8 cellular contexts compared by ENCODE assay signal in genomic region chr6:26311385-26312095, GRCh38. TPM values are rescaled to one million over a fixed set of nuclear protein-coding genes. Genes with fewer than 3 reads are reported as not detected.
DNase-seq lines count a peak whose midpoint lies in the region; ATAC-seq, FAIRE-seq and TF ChIP-seq lines count a peak whose summit lies in the region.

No MANE protein-coding gene starts in this region.

- DNase-seq in CD14-positive monocyte (ENCODE audit: low spot score) (no peak), HFFc6 (peak; percentile 80), NCI-H510A treated with DMSO at 0.1 percent for 48 hours (lab: John Stamatoyannopoulos, UW) (peak; percentile 86), middle frontal gyrus (ENCODE audit: extremely low spot score, low spot score) (peak; percentile 54)
- DNase-seq in activated CD4-positive, alpha-beta T cell treated with anti-CD3 and anti-CD28 coated beads, Interleukin-2, amount 10 ng/mL, durations not matched to agents 7 days and 5 days: peak; percentile 51

- peak; percentile 4 for FAIRE-seq in endometrium (lab: Jason Lieb, UNC)

- TF ChIP-seq CTCF in CD14-positive monocyte (IDR thresholded peaks at IDR 0.05) (no peak), HFFc6 (IDR thresholded peaks at IDR 0.05) (no peak)

- intact Hi-C loops in CD14-positive monocyte (cut with micrococcal nuclease): no loop called here

- peaks cover 0 to 4% (median 0%) of the 10 kb centered on the region in 7 donors for H3K9me3 Mint-ChIP-seq in CD14-positive monocyte
- H3K9me3 Mint-ChIP-seq in HFFc6: peaks cover 5% of the 10 kb centered on the region; the same call in 1 of the 2 replicates
- H3K9me3 Mint-ChIP-seq in activated CD4-positive, alpha-beta T cell treated with anti-CD3 and anti-CD28 coated beads, Interleukin-2, amount 10 ng/mL, durations not matched to agents 7 days and 5 days: no peaks in the 10 kb centered on the region

- CTCF ChIA-PET in activated CD4-positive, alpha-beta T cell treated with anti-CD3 and anti-CD28 coated beads, Interleukin-2, amount 10 ng/mL, durations not matched to agents 7 days and 5 days (lab: Charles Lee): interaction anchor here (1.2 to 5.9 kb wide), 3 partner anchors 10 to 20 kb away, joined by 3 to 20 read pairs (median 3); no protein-coding TSS in a partner anchor

- peaks cover 0 to 2% of the 10 kb centered on the region in 2 donors for H3K36me3 Mint-ChIP-seq in CD14-positive monocyte
- no peaks in the 10 kb centered on the region for H3K36me3 Mint-ChIP-seq in HFFc6 (ENCODE audit: low read depth)
- no peaks in the 10 kb centered on the region for H3K36me3 Mint-ChIP-seq in activated CD4-positive, alpha-beta T cell treated with anti-CD3 and anti-CD28 coated beads, Interleukin-2, amount 10 ng/mL, durations not matched to agents 7 days and 5 days (ENCODE audit: low read depth)

- H3K27ac Mint-ChIP-seq in CD14-positive monocyte: no peak overlapping the region
- peak overlapping the region; percentile 64 for H3K27ac Mint-ChIP-seq in HFFc6
- peak overlapping the region; percentile 94 for H3K27ac Mint-ChIP-seq in activated CD4-positive, alpha-beta T cell treated with anti-CD3 and anti-CD28 coated beads, Interleukin-2, amount 10 ng/mL, durations not matched to agents 7 days and 5 days

- POLR2A ChIA-PET in activated CD4-positive, alpha-beta T cell treated with anti-CD3 and anti-CD28 coated beads, Interleukin-2, amount 10 ng/mL, durations not matched to agents 7 days and 5 days (lab: Charles Lee): no interaction called here

- ATAC-seq in GM21423 (IDR thresholded peaks at IDR 0.05; ENCODE audit: unreplicated experiment): no peak

- H3K4me1 Mint-ChIP-seq in CD14-positive monocyte (peaks cover 30% of the 10 kb centered on the region), HFFc6 (ENCODE audit: low read depth) (peaks cover 57% of the 10 kb centered on the region)
- peaks cover 60% of the 10 kb centered on the region for H3K4me1 Mint-ChIP-seq in activated CD4-positive, alpha-beta T cell treated with anti-CD3 and anti-CD28 coated beads, Interleukin-2, amount 10 ng/mL, durations not matched to agents 7 days and 5 days

- peak overlapping the region; percentile 56 for H3K27ac ChIP-seq in temporal lobe (ENCODE audit: low read depth, low read length)

- H3K4me3 Mint-ChIP-seq in CD14-positive monocyte: peak overlapping the region; percentile 85 to 86
- H3K4me3 Mint-ChIP-seq in HFFc6: peak overlapping the region; percentile 92
- peak overlapping the region; percentile 89 for H3K4me3 Mint-ChIP-seq in activated CD4-positive, alpha-beta T cell treated with anti-CD3 and anti-CD28 coated beads, Interleukin-2, amount 10 ng/mL, durations not matched to agents 7 days and 5 days

- H3K27me3 Mint-ChIP-seq in CD14-positive monocyte (ENCODE audit: low read depth in 3 of 3) (peaks cover 11 to 23% (median 21%) of the 10 kb centered on the region in 3 donors), HFFc6 (ENCODE audit: insufficient read depth) (peaks cover 11% of the 10 kb centered on the region)
- no peaks in the 10 kb centered on the region for H3K27me3 Mint-ChIP-seq in activated CD4-positive, alpha-beta T cell treated with anti-CD3 and anti-CD28 coated beads, Interleukin-2, amount 10 ng/mL, durations not matched to agents 7 days and 5 days

RNA-seq across cellular contexts. Expression of gene BTN3A2, which starts 53.5 kb away (rescaled TPM):
- 10 to 100 TPM; 30.7 to 37.8 TPM for polyA plus RNA-seq in CD14-positive monocyte
- total RNA-seq in HFFc6 (2021; fragmentation: NEBNext Ultra II Directional; extraction: Animal tissue kit (Norgen Biotek cat#: 25700)): 10 to 100 TPM; 16.4 to 27.5 (median 24.9) TPM
- total RNA-seq in activated CD4-positive, alpha-beta T cell treated with anti-CD3 and anti-CD28 coated beads, Interleukin-2, amount 10 ng/mL, durations not matched to agents 7 days and 5 days: 100 to 1,000 TPM; 121 to 125 TPM
- 1.2 TPM for total RNA-seq in temporal lobe

Comparison
In these comparisons a context has a peak if more than half of its experiments do, and no peak if none do; other contexts are left out.
1. H3K27ac Mint-ChIP-seq: peak in HFFc6 (single experiment) and activated CD4-positive, alpha-beta T cell treated with anti-CD3 and anti-CD28 coated beads, Interleukin-2, amount 10 ng/mL, durations not matched to agents 7 days and 5 days (single experiment); none in CD14-positive monocyte (0 of 7).
2. Peak in every context shown above with its lines, with median percentiles within 50 percentile points of each other: H3K4me3 Mint-ChIP-seq.